ENCODE assay signal across 15 cellular contexts in the genomic region with DNA sequence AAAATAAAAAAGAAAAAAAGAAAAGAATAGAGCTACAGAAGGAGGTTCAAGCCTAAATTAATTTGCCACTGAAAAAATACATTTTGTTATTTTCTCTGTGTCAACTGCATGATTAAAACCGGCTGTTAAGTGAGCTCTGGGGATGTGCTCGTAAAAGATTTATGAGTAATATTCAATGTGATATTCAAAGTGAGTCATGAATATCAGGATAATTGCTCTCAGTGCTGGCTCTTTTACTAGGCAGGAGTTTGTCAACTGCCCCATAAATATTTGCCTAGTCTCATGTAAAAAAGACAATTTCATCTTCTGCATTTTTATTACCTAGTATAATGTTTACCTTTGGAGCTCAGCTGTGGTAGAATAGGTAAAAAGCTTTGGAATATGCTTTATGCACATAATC.
A peak's percentile ranks its signal among the peaks of the same experiment; 100 is the strongest.
DNase-seq lines count a peak whose midpoint lies in the region; ATAC-seq and TF ChIP-seq lines count a peak whose summit lies in the region.
"Had no signal": no experiment of that assay in that cellular context is flagged by ENCODE, and none has a peak within 500 bp of the region (broad histone marks: within the 10 kb centered on the region; RNA-seq: fewer than 3 reads in every experiment).

No MANE protein-coding gene starts in this region.

- H3K27me3 ChIP-seq in RWPE2 (ENCODE audit: insufficient read depth, poor library complexity, severe bottlenecking), result no peaks in the 10 kb centered on the region
- H3K27me3 ChIP-seq in H7 (ENCODE audit: control insufficient read depth, insufficient read depth, low read length), result no peaks in the 10 kb centered on the region
- H3K27me3 ChIP-seq: adrenal gland, ovary, SJCRH30 had no signal

- ATAC-seq in RWPE2 (ENCODE audit: low read depth) (peak; percentile 90), HG02610 (IDR thresholded peaks at IDR 0.05; ENCODE audit: unreplicated experiment) (no peak), GM21529 (IDR thresholded peaks at IDR 0.05; ENCODE audit: unreplicated experiment) (no peak), HG02852 (IDR thresholded peaks at IDR 0.05; ENCODE audit: unreplicated experiment) (no peak)

- H3K4me3 ChIP-seq in RWPE2 (ENCODE audit: severe bottlenecking) (no peak overlapping the region), foreskin fibroblast (ENCODE audit: low read depth in 1 of 2, low read length in 2 of 2) (no peak overlapping the region), H7 (ENCODE audit: insufficient read depth, low read depth, low read length) (no peak overlapping the region)
- H3K4me3 ChIP-seq: adrenal gland, ovary, SJCRH30, smooth muscle cell had no signal

- DNase-seq in AG20443 (ENCODE audit: low spot score) (peak; percentile 65), LHCN-M2 (ENCODE audit: low read depth) (peak; percentile 48), RWPE2 (ENCODE audit: low spot score) (no peak), foreskin fibroblast (peak; percentile 51 to 78), H7 (no peak)
- DNase-seq: activated CD4-positive, alpha-beta T cell treated with anti-CD3 and anti-CD28 coated beads, Interleukin-2, amount 50 U/mL, for 48 hours; adrenal gland; GOT3; ovary; SJCRH30; stimulated activated naive CD4-positive, alpha-beta T cell had no signal

- H3K4me1 ChIP-seq in RWPE2 (ENCODE audit: insufficient read depth, poor library complexity, severe bottlenecking), result peaks cover 13% of the 10 kb centered on the region
- H3K4me1 ChIP-seq: adrenal gland, SJCRH30 had no signal

- peaks cover 19% of the 10 kb centered on the region for H3K36me3 ChIP-seq in RWPE2 (ENCODE audit: low read depth)
- H3K36me3 ChIP-seq in H7 (replicated peaks; ENCODE audit: control insufficient read depth, insufficient read depth, low read length), result no peaks in the 10 kb centered on the region
- H3K36me3 ChIP-seq: adrenal gland, ovary, SJCRH30 had no signal

- H3K27ac ChIP-seq in RWPE2 (ENCODE audit: poor library complexity, severe bottlenecking), result no peak overlapping the region
- H3K27ac ChIP-seq: adrenal gland, ovary, SJCRH30 had no signal

- no peaks in the 10 kb centered on the region for H3K9me3 ChIP-seq in RWPE2 (ENCODE audit: severe bottlenecking)
- H3K9me3 ChIP-seq: adrenal gland, ovary, SJCRH30 had no signal

- TF ChIP-seq CTCF in RWPE2 (IDR thresholded peaks at IDR 0.05; ENCODE audit: poor library complexity, severe bottlenecking) (no peak), foreskin fibroblast (IDR thresholded peaks at IDR 0.05; ENCODE audit: low read depth, low read length) (no peak)

Comparison
In these comparisons a context has a peak if more than half of its experiments do, and no peak if none do; other contexts are left out.
1. DNase-seq: peak in AG20443 (single experiment), LHCN-M2 (single experiment) and foreskin fibroblast (2 of 2); none in RWPE2 (single experiment) and H7 (single experiment).